ENCODE assay signal across 15 cellular contexts in genomic region chr11:11980841-11981308, GRCh38. TPM values are rescaled to one million over a fixed set of nuclear protein-coding genes. Genes with fewer than 3 reads are reported as not detected.
DNase-seq lines count a peak whose midpoint lies in the region; ATAC-seq and TF ChIP-seq lines count a peak whose summit lies in the region.
"Had no signal": no experiment of that assay in that cellular context is flagged by ENCODE, and none has a peak within 500 bp of the region (broad histone marks: within the 10 kb centered on the region; RNA-seq: fewer than 3 reads in every experiment).

No MANE protein-coding gene starts in this region.

- H3K4me1 Mint-ChIP-seq in MCF 10A (ENCODE audit: insufficient read depth, unreplicated experiment), result peaks cover 36% of the 10 kb centered on the region
- H3K4me1 Mint-ChIP-seq in chondrocyte (ENCODE audit: low read depth), result peaks cover 97% of the 10 kb centered on the region

- TF ChIP-seq CTCF in breast epithelium (IDR thresholded peaks at IDR 0.05) (no peak), MCF 10A (IDR thresholded peaks at IDR 0.05; ENCODE audit: unreplicated experiment) (no peak), chondrocyte (IDR thresholded peaks at IDR 0.05) (no peak), upper lobe of right lung (IDR thresholded peaks at IDR 0.05) (no peak)

- no peak for TF ChIP-seq POLR2A in breast epithelium (IDR thresholded peaks at IDR 0.05)

- H3K36me3 ChIP-seq in breast epithelium (no peaks in the 10 kb centered on the region), upper lobe of right lung (no peaks in the 10 kb centered on the region)

- H3K9me3 ChIP-seq in breast epithelium (no peaks in the 10 kb centered on the region), upper lobe of right lung (no peaks in the 10 kb centered on the region)

- POLR2A ChIA-PET in MCF 10A (lab: Yijun Ruan, JAX), result interaction anchor here (0.6 to 3.8 kb wide), 6 partner anchors 12 to 146 kb away, joined by 3 to 20 read pairs (median 4); no protein-coding TSS in a partner anchor

- H3K9me3 Mint-ChIP-seq in MCF 10A (ENCODE audit: unreplicated experiment) (no peaks in the 10 kb centered on the region), chondrocyte (ENCODE audit: low read depth) (no peaks in the 10 kb centered on the region)
- H3K9me3 Mint-ChIP-seq: activated T-cell treated with anti-CD3 and anti-CD28 coated beads, Interleukin-2, amount 50 U/mL, for 72 hours; natural killer cell treated with Interleukin-12 subunit alpha and Interleukin-12 subunit beta and Interleukin-15 and Interleukin-18, amount 100 ng/mL, for 72 hours had no signal

- no peaks in the 10 kb centered on the region for H3K27me3 ChIP-seq in breast epithelium
- H3K27me3 ChIP-seq in layer of hippocampus (ENCODE audit: control insufficient read depth, insufficient read depth, low read length), result no peaks in the 10 kb centered on the region
- no peaks in the 10 kb centered on the region for H3K27me3 ChIP-seq in upper lobe of right lung

- no peak for DNase-seq in breast epithelium (ENCODE audit: low spot score in 2 of 2)
- no peak for DNase-seq in MCF 10A (ENCODE audit: unreplicated experiment)
- no peak for DNase-seq in chondrocyte (ENCODE audit: low spot score)
- DNase-seq in upper lobe of right lung, result peak; percentile 26
- DNase-seq in SK-N-DZ (ENCODE audit: low spot score), result no peak
- no peak for DNase-seq in GDM1 (lab: John Stamatoyannopoulos, UW)
- DNase-seq in NCI-H187 treated with DMSO at 0.1 percent for 48 hours (lab: John Stamatoyannopoulos, UW), result no peak
- DNase-seq: activated CD4-positive, alpha-beta T cell treated with anti-CD3 and anti-CD28 coated beads for 4 hours; activated T-cell treated with anti-CD3 and anti-CD28 coated beads, Interleukin-2, amount 50 U/mL, for 72 hours; effector memory CD4-positive, alpha-beta T cell; MM.1S; NCI-H2171 treated with DMSO at 0.1 percent for 48 hours had no signal

- CTCF ChIA-PET in MCF 10A (lab: Yijun Ruan, JAX), result interaction anchor here (0.6 to 2.6 kb wide), 5 partner anchors 14 to 704 kb away, joined by 3 to 8 read pairs (median 3); partner anchors contain the start of gene USP47

- H3K4me3 Mint-ChIP-seq in MCF 10A (ENCODE audit: unreplicated experiment) (no peak overlapping the region), chondrocyte (ENCODE audit: unreplicated experiment) (no peak overlapping the region)
- H3K4me3 Mint-ChIP-seq: activated T-cell treated with anti-CD3 and anti-CD28 coated beads, Interleukin-2, amount 50 U/mL, for 72 hours; natural killer cell treated with Interleukin-12 subunit alpha and Interleukin-12 subunit beta and Interleukin-15 and Interleukin-18, amount 100 ng/mL, for 72 hours had no signal

- BruUV-seq in MCF 10A (replicated peaks; lab: Mats Ljungman, UMichigan), result no TSS peak

- H3K27ac Mint-ChIP-seq in MCF 10A (ENCODE audit: low read depth, unreplicated experiment), result no peak overlapping the region
- H3K27ac Mint-ChIP-seq in chondrocyte (ENCODE audit: unreplicated experiment), result peak overlapping the region; percentile 98
- H3K27ac Mint-ChIP-seq: activated T-cell treated with anti-CD3 and anti-CD28 coated beads, Interleukin-2, amount 50 U/mL, for 72 hours; natural killer cell treated with Interleukin-12 subunit alpha and Interleukin-12 subunit beta and Interleukin-15 and Interleukin-18, amount 100 ng/mL, for 72 hours had no signal

- H3K27me3 Mint-ChIP-seq in MCF 10A (ENCODE audit: insufficient read depth, unreplicated experiment), result no peaks in the 10 kb centered on the region
- no peaks in the 10 kb centered on the region for H3K27me3 Mint-ChIP-seq in chondrocyte (ENCODE audit: low read depth)
- H3K27me3 Mint-ChIP-seq: natural killer cell treated with Interleukin-12 subunit alpha and Interleukin-12 subunit beta and Interleukin-15 and Interleukin-18, amount 100 ng/mL, for 72 hours had no signal

- H3K4me3 ChIP-seq in breast epithelium (no peak overlapping the region), upper lobe of right lung (no peak overlapping the region)

- intact Hi-C loops in breast epithelium (cut with DNase I; ENCODE audit: low total_unique reads), result no loop called here
- intact Hi-C loops in MCF 10A (cut with micrococcal nuclease), result no loop called here
- intact Hi-C loops in upper lobe of right lung (cut with DNase I), result no loop called here

- H3K4me1 ChIP-seq in breast epithelium (peaks cover 15 to 27% of the 10 kb centered on the region in 2 donors), upper lobe of right lung (peaks cover 54% of the 10 kb centered on the region)

- peak overlapping the region; percentile 2 to 88 for H3K27ac ChIP-seq in breast epithelium
- H3K27ac ChIP-seq in layer of hippocampus (ENCODE audit: low read depth, low read length), result peak overlapping the region; percentile 31
- peak overlapping the region; percentile 72 for H3K27ac ChIP-seq in upper lobe of right lung

- H3K36me3 Mint-ChIP-seq in MCF 10A (ENCODE audit: insufficient read depth, unreplicated experiment) (peaks cover 9% of the 10 kb centered on the region), chondrocyte (ENCODE audit: low read depth) (peaks cover 8% of the 10 kb centered on the region)
- H3K36me3 Mint-ChIP-seq: natural killer cell treated with Interleukin-12 subunit alpha and Interleukin-12 subunit beta and Interleukin-15 and Interleukin-18, amount 100 ng/mL, for 72 hours had no signal

- no peak for ATAC-seq in upper lobe of right lung
- ATAC-seq: activated T-cell treated with anti-CD3 and anti-CD28 coated beads, Interleukin-2, amount 50 U/mL, for 72 hours; natural killer cell treated with Interleukin-12 subunit alpha and Interleukin-12 subunit beta and Interleukin-15 and Interleukin-18, amount 100 ng/mL, for 72 hours had no signal

RNA-seq across cellular contexts. Expression of gene DKK3, which starts 27.6 kb away (rescaled TPM):
- 10 to 100 TPM; 18.2 to 88.5 (median 87.1) TPM for total RNA-seq in breast epithelium
- 0.25 and 0.33 TPM in 2 replicates for total RNA-seq in MCF 10A (2022)
- total RNA-seq in chondrocyte, result 575 to 655 TPM (median 579 TPM) in 3 replicates
- total RNA-seq in upper lobe of right lung, result 217 TPM
- polyA plus RNA-seq in SK-N-DZ (2014; cell fraction: cytosol; rRNA removed), result 41.0 and 47.8 TPM in 2 replicates
- polyA plus RNA-seq in SK-N-DZ (2014; cell fraction: nucleus; rRNA removed), result 37.4 and 46.4 TPM in 2 replicates
- total RNA-seq: natural killer cell treated with Interleukin-12 subunit alpha and Interleukin-12 subunit beta and Interleukin-15 and Interleukin-18, amount 100 ng/mL, for 72 hours; T-helper 1 cell treated with Interleukin-12 subunit alpha and Interleukin-12 subunit beta and Interleukin-4 antibody, amounts not matched to agents 30 ng/mL and 1 ng/mL, for 36 hours had no signal

Comparison
In these comparisons a context has a peak if more than half of its experiments do, and no peak if none do; other contexts are left out.
1. RNA of gene DKK3, which starts 27.6 kb away (total RNA-seq): 575 to 655 TPM in chondrocyte, 217 TPM in upper lobe of right lung (single experiment) and 18.2 to 88.5 TPM in breast epithelium; 0.25 to 0.33 TPM in MCF 10A; every median in the first group is over 10 times any median in the second.
2. Peak in every context shown above with its lines, with median percentiles within 50 percentile points of each other: H3K27ac ChIP-seq.